Comparison of ENCODE assay signal across 23 cellular contexts in genomic region chr6:135258970-135259369, GRCh38.
DNase-seq lines count a peak whose midpoint lies in the region; ATAC-seq and TF ChIP-seq lines count a peak whose summit lies in the region.
"Had no signal": no experiment of that assay in that cellular context is flagged by ENCODE, and none has a peak within 500 bp of the region (broad histone marks: within the 10 kb centered on the region; RNA-seq: fewer than 3 reads in every experiment).

No MANE protein-coding gene starts in this region.

- H3K4me3 ChIP-seq in HEK293 (ENCODE audit: low read depth, low read length) = no peak overlapping the region
- H3K4me3 ChIP-seq: GM12878 had no signal

- H3K4me1 ChIP-seq in HEK293 (ENCODE audit: control insufficient read depth, insufficient read depth, low read length) = no peaks in the 10 kb centered on the region

- H3K4me3 Mint-ChIP-seq in endothelial cell (ENCODE audit: unreplicated experiment) (no peak overlapping the region), osteocyte (ENCODE audit: unreplicated experiment) (no peak overlapping the region)
- H3K4me3 Mint-ChIP-seq in activated T-helper 1 cell treated with anti-CD3 and anti-CD28 coated beads, Interleukin-12 subunit alpha, Interleukin-12 subunit beta, Interleukin-2, Interleukin-4 antibody, amounts not matched to agents 30 ng/mL and 10 ng/mL and 1 ng/mL, durations not matched to agents 14 hours and 24 hours and 36 hours = no peak overlapping the region
- H3K4me3 Mint-ChIP-seq: T-helper 1 cell treated with Interleukin-12 subunit alpha and Interleukin-12 subunit beta and Interleukin-4 antibody, amounts not matched to agents 30 μg/mL and 1 μg/mL, for 36 hours had no signal

- intact Hi-C loops in activated T-helper 1 cell treated with anti-CD3 and anti-CD28 coated beads, Interleukin-12 subunit alpha, Interleukin-12 subunit beta, Interleukin-2, Interleukin-4 antibody, amounts not matched to agents 30 ng/mL and 10 ng/mL and 1 ng/mL, durations not matched to agents 14 hours and 24 hours and 36 hours (cut with micrococcal nuclease) = no loop called here

- TF ChIP-seq CTCF in HEK293 (tag by site-specific recombination; IDR thresholded peaks at IDR 0.05) = no peak
- TF ChIP-seq CTCF in endothelial cell (IDR thresholded peaks at IDR 0.05; ENCODE audit: unreplicated experiment) = no peak
- TF ChIP-seq CTCF in osteocyte (IDR thresholded peaks at IDR 0.05) = no peak

- H3K36me3 ChIP-seq in HEK293 (ENCODE audit: control insufficient read depth in 2 of 2, insufficient read depth in 1 of 2, low read length in 2 of 2) = no peaks in the 10 kb centered on the region

- H3K36me3 Mint-ChIP-seq in endothelial cell (ENCODE audit: low read depth, unreplicated experiment) = peaks cover 28% of the 10 kb centered on the region
- no peaks in the 10 kb centered on the region for H3K36me3 Mint-ChIP-seq in osteocyte (ENCODE audit: unreplicated experiment)
- no peaks in the 10 kb centered on the region for H3K36me3 Mint-ChIP-seq in activated T-helper 1 cell treated with anti-CD3 and anti-CD28 coated beads, Interleukin-12 subunit alpha, Interleukin-12 subunit beta, Interleukin-2, Interleukin-4 antibody, amounts not matched to agents 30 ng/mL and 10 ng/mL and 1 ng/mL, durations not matched to agents 14 hours and 24 hours and 36 hours (ENCODE audit: low read depth)

- H3K27ac ChIP-seq in HEK293 (ENCODE audit: extremely low read depth, low read depth, low read length) = no peak overlapping the region
- H3K27ac ChIP-seq: C4-2B, HL-60 had no signal

- H3K27me3 Mint-ChIP-seq in endothelial cell (ENCODE audit: unreplicated experiment) = peaks cover 9% of the 10 kb centered on the region
- H3K27me3 Mint-ChIP-seq in osteocyte (ENCODE audit: unreplicated experiment) = no peaks in the 10 kb centered on the region
- peaks cover 7% of the 10 kb centered on the region for H3K27me3 Mint-ChIP-seq in activated T-helper 1 cell treated with anti-CD3 and anti-CD28 coated beads, Interleukin-12 subunit alpha, Interleukin-12 subunit beta, Interleukin-2, Interleukin-4 antibody, amounts not matched to agents 30 ng/mL and 10 ng/mL and 1 ng/mL, durations not matched to agents 14 hours and 24 hours and 36 hours (ENCODE audit: insufficient read depth)

- H3K9me3 Mint-ChIP-seq in endothelial cell (ENCODE audit: unreplicated experiment) (no peaks in the 10 kb centered on the region), osteocyte (ENCODE audit: unreplicated experiment) (no peaks in the 10 kb centered on the region)
- H3K9me3 Mint-ChIP-seq in activated T-helper 1 cell treated with anti-CD3 and anti-CD28 coated beads, Interleukin-12 subunit alpha, Interleukin-12 subunit beta, Interleukin-2, Interleukin-4 antibody, amounts not matched to agents 30 ng/mL and 10 ng/mL and 1 ng/mL, durations not matched to agents 14 hours and 24 hours and 36 hours = no peaks in the 10 kb centered on the region
- H3K9me3 Mint-ChIP-seq: T-helper 1 cell treated with Interleukin-12 subunit alpha and Interleukin-12 subunit beta and Interleukin-4 antibody, amounts not matched to agents 30 μg/mL and 1 μg/mL, for 36 hours had no signal

- POLR2A ChIA-PET in HEK293 (lab: Yijun Ruan, JAX) = no interaction called here

- H3K27ac Mint-ChIP-seq in endothelial cell (ENCODE audit: unreplicated experiment) (peak overlapping the region; percentile 26), osteocyte (ENCODE audit: unreplicated experiment) (no peak overlapping the region)
- H3K27ac Mint-ChIP-seq in activated T-helper 1 cell treated with anti-CD3 and anti-CD28 coated beads, Interleukin-12 subunit alpha, Interleukin-12 subunit beta, Interleukin-2, Interleukin-4 antibody, amounts not matched to agents 30 ng/mL and 10 ng/mL and 1 ng/mL, durations not matched to agents 14 hours and 24 hours and 36 hours = no peak overlapping the region
- H3K27ac Mint-ChIP-seq: T-helper 1 cell treated with Interleukin-12 subunit alpha and Interleukin-12 subunit beta and Interleukin-4 antibody, amounts not matched to agents 30 μg/mL and 1 μg/mL, for 36 hours had no signal

- DNase-seq in M059J (ENCODE audit: low read depth) (peak; percentile 54), endothelial cell (ENCODE audit: low spot score) (no peak), osteocyte (ENCODE audit: extremely low spot score, unreplicated experiment) (peak; percentile 17), ACHN (no peak)
- DNase-seq in activated T-helper 1 cell treated with anti-CD3 and anti-CD28 coated beads, Interleukin-12 subunit alpha, Interleukin-12 subunit beta, Interleukin-2, Interleukin-4 antibody, amounts not matched to agents 30 ng/mL and 10 ng/mL and 1 ng/mL, durations not matched to agents 14 hours and 24 hours and 36 hours (ENCODE audit: low spot score) = no peak
- DNase-seq in activated CD4-positive, alpha-beta T cell treated with anti-CD3 and anti-CD28 coated beads, Interleukin-2, amount 50 U/mL, for 1 hour = no peak
- DNase-seq: EL, H7, NCI-H1417 treated with DMSO at 0.1 percent for 48 hours, NCI-H187 treated with DMSO at 0.1 percent for 48 hours, NCI-H2227 treated with DMSO at 0.1 percent for 48 hours, NCI-H510A treated with DMSO at 0.1 percent for 48 hours, NCI-H774, OCI-M1, RPMI8226, SIG-M5 had no signal

- H3K4me1 Mint-ChIP-seq in endothelial cell (ENCODE audit: unreplicated experiment) (peaks cover 46% of the 10 kb centered on the region), osteocyte (ENCODE audit: unreplicated experiment) (no peaks in the 10 kb centered on the region)
- peaks cover 11% of the 10 kb centered on the region for H3K4me1 Mint-ChIP-seq in activated T-helper 1 cell treated with anti-CD3 and anti-CD28 coated beads, Interleukin-12 subunit alpha, Interleukin-12 subunit beta, Interleukin-2, Interleukin-4 antibody, amounts not matched to agents 30 ng/mL and 10 ng/mL and 1 ng/mL, durations not matched to agents 14 hours and 24 hours and 36 hours (ENCODE audit: low read depth)

- no peaks in the 10 kb centered on the region for H3K9me3 ChIP-seq in HEK293 (ENCODE audit: control insufficient read depth, insufficient read depth, low read depth, low read length)

- CTCF ChIA-PET in HEK293 (lab: Yijun Ruan, JAX) = interaction anchor here (1.2 kb wide), 1 partner anchor 114 kb away, joined by 5 read pairs; no protein-coding TSS in a partner anchor

- in situ Hi-C loops in ACHN (cut with HindIII; ENCODE audit: low pct_ligation_motif_present, low pct_unique_long_range_greater_than_20kb, low sequenced_read_pairs) = no loop called here

- no peak for ATAC-seq in GM19324 (IDR thresholded peaks at IDR 0.05; ENCODE audit: low FRiP score, unreplicated experiment)
- ATAC-seq: GM12878, SK-N-SH treated with all-trans-retinoic acid at 6 μM for 48 hours had no signal

TF ChIP-seq in HEK293, 187 proteins besides CTCF, POLR2A, EP300 and RAD21:
- TF ChIP-seq PBX3 (CRISPR knock-in tag; IDR thresholded peaks at IDR 0.05) = no peak
- TF ChIP-seq ZSCAN4 (tag by site-specific recombination; IDR thresholded peaks at IDR 0.05) = no peak
- peak; percentile 48; the same call in 1 of the 2 replicates for TF ChIP-seq ZFHX2 (tag by site-specific recombination; conservative IDR thresholded peaks at IDR 0.05)
- peak; percentile 50; the same call in 1 of the 2 replicates for TF ChIP-seq ZNF335 (tag by site-specific recombination; conservative IDR thresholded peaks at IDR 0.05)
- no peak for TF ChIP-seq ZNF701 (tag by site-specific recombination; IDR thresholded peaks at IDR 0.05)

Comparison
In these comparisons a context has a peak if more than half of its experiments do, and no peak if none do; other contexts are left out.
1. DNase-seq: peak in M059J (single experiment) and osteocyte (single experiment); none in endothelial cell (single experiment), ACHN (single experiment), activated T-helper 1 cell treated with anti-CD3 and anti-CD28 coated beads, Interleukin-12 subunit alpha, Interleukin-12 subunit beta, Interleukin-2, Interleukin-4 antibody, amounts not matched to agents 30 ng/mL and 10 ng/mL and 1 ng/mL, durations not matched to agents 14 hours and 24 hours and 36 hours (single experiment) and activated CD4-positive, alpha-beta T cell treated with anti-CD3 and anti-CD28 coated beads, Interleukin-2, amount 50 U/mL, for 1 hour (single experiment).